ENCODE assay signal across 13 cellular contexts in genomic region chr2:137968477-137969417, GRCh38. TPM values are rescaled to one million over a fixed set of nuclear protein-coding genes. Genes with fewer than 3 reads are reported as not detected.
DNase-seq lines count a peak whose midpoint lies in the region; ATAC-seq and TF ChIP-seq lines count a peak whose summit lies in the region.
"Had no signal": no experiment of that assay in that cellular context is flagged by ENCODE, and none has a peak within 500 bp of the region (broad histone marks: within the 10 kb centered on the region; RNA-seq: fewer than 3 reads in every experiment).

No MANE protein-coding gene starts in this region.

- no peak overlapping the region for H3K4me3 ChIP-seq in parathyroid adenoma (ENCODE audit: low read depth, low read length)
- H3K4me3 ChIP-seq: BLaER1 had no signal

- no peak overlapping the region for H3K4me2 ChIP-seq in parathyroid adenoma (ENCODE audit: low read length)
- H3K4me2 ChIP-seq: BLaER1 had no signal

- H3K4me3 Mint-ChIP-seq in Calu3 (ENCODE audit: low read depth, unreplicated experiment): peak overlapping the region; percentile 27

- no peak overlapping the region for H2AFZ ChIP-seq in parathyroid adenoma

- peaks cover 8% of the 10 kb centered on the region for H3K4me1 ChIP-seq in parathyroid adenoma
- H3K4me1 ChIP-seq: BLaER1 had no signal

- no peak for TF ChIP-seq CTCF in Calu3 (IDR thresholded peaks at IDR 0.05; ENCODE audit: unreplicated experiment)
- TF ChIP-seq CTCF in parathyroid adenoma (IDR thresholded peaks at IDR 0.05): no peak

- no TSS peak for BruUV-seq in Calu3 (replicated peaks; lab: Mats Ljungman, UMichigan)

- no peaks in the 10 kb centered on the region for H3K27me3 Mint-ChIP-seq in Calu3 (ENCODE audit: unreplicated experiment)

- intact Hi-C loops in Calu3 (cut with micrococcal nuclease; ENCODE audit: unreplicated experiment): loop anchor here (5.0 to 10.0 kb wide), 2 partner anchors 94 to 306 kb away; no protein-coding TSS in a partner anchor

- CTCF ChIA-PET in Calu3 (lab: Charles Lee): interaction anchor here (1.4 kb wide), 1 partner anchor 48 kb away, joined by 3 read pairs; no protein-coding TSS in a partner anchor

- peaks cover 49% of the 10 kb centered on the region for H3K4me1 Mint-ChIP-seq in Calu3 (ENCODE audit: low read depth, unreplicated experiment)

- no peak for ATAC-seq in HG03432 (IDR thresholded peaks at IDR 0.05; ENCODE audit: unreplicated experiment)
- ATAC-seq in HG02885 (IDR thresholded peaks at IDR 0.05; ENCODE audit: poor library complexity, unreplicated experiment): no peak
- no peak for ATAC-seq in HG03442 (IDR thresholded peaks at IDR 0.05; ENCODE audit: unreplicated experiment)

- no peak overlapping the region for H3K9ac ChIP-seq in parathyroid adenoma
- H3K9ac ChIP-seq: BLaER1 had no signal

- H3K79me2 ChIP-seq in parathyroid adenoma: no peaks in the 10 kb centered on the region

- peaks cover 40% of the 10 kb centered on the region for H3K36me3 Mint-ChIP-seq in Calu3 (ENCODE audit: insufficient read depth, unreplicated experiment)

- no peak for DNase-seq in Calu3
- DNase-seq in SKM-1 treated with dmso at 0.1 percent for 144 hours (lab: John Stamatoyannopoulos, UW; ENCODE audit: unreplicated experiment): peak; percentile 78
- peak; percentile 43 for DNase-seq in globus pallidus (ENCODE audit: low spot score)
- DNase-seq in COR-L47 (lab: John Stamatoyannopoulos, UW): no peak
- DNase-seq: activated CD8-positive, alpha-beta memory T cell treated with anti-CD3 and anti-CD28 coated beads for 24 hours; amygdala; stimulated activated CD4-positive, alpha-beta T cell treated with anti-CD3 and anti-CD28 coated beads, Interleukin-1b, Interleukin-23, amount 100 ng/mL, for 48 hours; stimulated activated naive CD4-positive, alpha-beta T cell treated with Interleukin-2 at 50 U/mL for 16 hours had no signal

- no peaks in the 10 kb centered on the region for H3K27me3 ChIP-seq in parathyroid adenoma (ENCODE audit: control insufficient read depth, insufficient read depth, low read length)
- H3K27me3 ChIP-seq: BLaER1 had no signal

- no peaks in the 10 kb centered on the region for H3K9me3 Mint-ChIP-seq in Calu3 (ENCODE audit: low read depth, unreplicated experiment)

- H3K9me3 ChIP-seq in parathyroid adenoma (ENCODE audit: control insufficient read depth, low read length): no peaks in the 10 kb centered on the region
- H3K9me3 ChIP-seq: BLaER1 had no signal

- peak overlapping the region; percentile 92 for H3K27ac Mint-ChIP-seq in Calu3 (ENCODE audit: unreplicated experiment)

- H3K36me3 ChIP-seq in parathyroid adenoma (ENCODE audit: control insufficient read depth, insufficient read depth, low read length): no peaks in the 10 kb centered on the region
- H3K36me3 ChIP-seq: BLaER1 had no signal

- H3K27ac ChIP-seq in parathyroid adenoma: peak overlapping the region; percentile 8
- H3K27ac ChIP-seq: BLaER1 had no signal

RNA-seq across cellular contexts. Expression of gene HNMT, which starts 4.5 kb away (rescaled TPM):
- 56.5 and 68.2 TPM in 2 replicates for total RNA-seq in Calu3 (2022)

Comparison
In these comparisons a context has a peak if more than half of its experiments do, and no peak if none do; other contexts are left out.
1. DNase-seq: peak in SKM-1 treated with dmso at 0.1 percent for 144 hours (single experiment) and globus pallidus (single experiment); none in Calu3 (single experiment) and COR-L47 (single experiment).